Comparison of ENCODE assay signal across 20 cellular contexts in the genomic region with DNA sequence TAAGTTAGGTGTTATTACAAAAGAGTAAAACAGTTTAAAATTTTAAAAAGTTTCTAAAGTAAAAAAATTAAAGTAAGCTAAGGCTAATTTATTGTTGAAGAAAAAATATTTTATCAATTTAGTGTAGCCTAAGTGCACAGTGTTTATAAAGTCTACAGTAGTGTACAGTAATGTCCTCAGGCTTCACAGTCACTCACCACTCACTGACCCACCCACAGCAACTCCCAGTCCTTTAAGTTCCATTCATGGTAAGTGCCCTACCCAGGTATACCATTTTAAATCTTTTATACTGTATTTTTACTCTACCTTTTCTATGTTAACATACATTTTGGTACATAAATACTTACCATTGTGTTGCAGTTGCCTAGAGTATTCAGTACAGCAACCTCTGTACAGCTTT.
A peak's percentile ranks its signal among the peaks of the same experiment; 100 is the strongest.
DNase-seq lines count a peak whose midpoint lies in the region; ATAC-seq, FAIRE-seq and TF ChIP-seq lines count a peak whose summit lies in the region.
"Had no signal": no experiment of that assay in that cellular context is flagged by ENCODE, and none has a peak within 500 bp of the region (broad histone marks: within the 10 kb centered on the region; RNA-seq: fewer than 3 reads in every experiment).

No MANE protein-coding gene starts in this region.

- intact Hi-C loops in testis (cut with DNase I; ENCODE audit: low total_unique reads), result no loop called here

- no peak for TF ChIP-seq POLR2A in testis (IDR thresholded peaks at IDR 0.05)

- peak; percentile 80 for ATAC-seq in foreskin keratinocyte
- ATAC-seq: CD8-positive, alpha-beta T cell; GM12878 had no signal

- FAIRE-seq in G401.6 (lab: Jason Lieb, UNC), result peak; percentile 6
- no peak for FAIRE-seq in bronchial epithelial cell (lab: Jason Lieb, UNC)
- FAIRE-seq: GM12878, GM19239, H1 had no signal

- H3K4me1 ChIP-seq in foreskin keratinocyte (peaks cover 5% of the 10 kb centered on the region), testis (peaks cover 5% of the 10 kb centered on the region)
- H3K4me1 ChIP-seq: BLaER1, Caco-2 had no signal

- H3K36me3 ChIP-seq in bronchial epithelial cell (ENCODE audit: control insufficient read depth, insufficient read depth, low read length), result no peaks in the 10 kb centered on the region
- H3K36me3 ChIP-seq in testis (ENCODE audit: low read depth, missing control alignments), result no peaks in the 10 kb centered on the region
- H3K36me3 ChIP-seq: BLaER1 had no signal

- H3K4me3 ChIP-seq in bronchial epithelial cell (ENCODE audit: low read depth, low read length) (no peak overlapping the region), testis (no peak overlapping the region)
- H3K4me3 ChIP-seq: BLaER1, GM12878, GM23248 had no signal

- no peak overlapping the region for H3K27ac ChIP-seq in foreskin keratinocyte
- H3K27ac ChIP-seq in testis, result no peak overlapping the region
- H3K27ac ChIP-seq: BLaER1, C4-2B, GM23248 had no signal

- TF ChIP-seq CTCF in bronchial epithelial cell (IDR thresholded peaks at IDR 0.05; ENCODE audit: insufficient read depth, low read length, severe bottlenecking), result no peak
- TF ChIP-seq CTCF in foreskin keratinocyte (conservative IDR thresholded peaks at IDR 0.05), result no peak
- TF ChIP-seq CTCF in testis (IDR thresholded peaks at IDR 0.05), result no peak

- H3K27me3 ChIP-seq in bronchial epithelial cell (ENCODE audit: control insufficient read depth, insufficient read depth, low read length) (no peaks in the 10 kb centered on the region), foreskin keratinocyte (no peaks in the 10 kb centered on the region), testis (no peaks in the 10 kb centered on the region)
- H3K27me3 ChIP-seq: BLaER1 had no signal

- no peaks in the 10 kb centered on the region for H3K9me3 ChIP-seq in testis
- H3K9me3 ChIP-seq: BLaER1, Caco-2 had no signal

- DNase-seq in bronchial epithelial cell (ENCODE audit: low read depth) (peak; percentile 46), foreskin keratinocyte (peak in 1 of 2 donors; percentile 34), NCI-H2081 (lab: John Stamatoyannopoulos, UW) (no peak), testis (no peak), NCI-H2029 (lab: John Stamatoyannopoulos, UW) (no peak)
- DNase-seq: Caco-2; CD4-positive, CD25-positive, alpha-beta regulatory T cell; CD8-positive, alpha-beta T cell; DMS153; DND-41; GDM1; GM23248; H7; HCEC 1CT had no signal
